ENCODE assay signal across 1 cellular context in genomic region chr22:37681556-37682049, GRCh38.
TF ChIP-seq lines count a peak whose summit lies in the region.

No MANE protein-coding gene starts in this region.

TF ChIP-seq in K562, 482 proteins besides CTCF, POLR2A, EP300 and RAD21 (continues in another document):
- TF ChIP-seq ZNF764 (CRISPR knock-in tag; IDR thresholded peaks at IDR 0.05; ENCODE audit: low read depth): no peak
- TF ChIP-seq ZEB2 (IDR thresholded peaks at IDR 0.05): no peak
- no peak for TF ChIP-seq ZNF512 (tag; IDR thresholded peaks at IDR 0.05)
- TF ChIP-seq TAF9B (IDR thresholded peaks at IDR 0.05; ENCODE audit: partially characterized antibody): no peak
- TF ChIP-seq ZBTB26 (CRISPR knock-in tag; IDR thresholded peaks at IDR 0.05): no peak
- peak in 1 of 2 experiments; percentile 37; a peak in 1 of 4 replicates for TF ChIP-seq RCOR1 (IDR thresholded peaks at IDR 0.05; ENCODE audit: borderline replicate concordance in 1 of 2, low read depth in 2 of 2, low read length in 2 of 2)
- peak; percentile 56 for TF ChIP-seq ZFP36 (IDR thresholded peaks at IDR 0.05; ENCODE audit: low read depth, low read length, partially characterized antibody)
- peak; percentile 16 for TF ChIP-seq RBM25 (IDR thresholded peaks at IDR 0.05; ENCODE audit: low read depth, low read length, severe bottlenecking)
- TF ChIP-seq ZNF75A (CRISPR knock-in tag; IDR thresholded peaks at IDR 0.05): no peak
- no peak for TF ChIP-seq ZFPM2 (CRISPR knock-in tag; IDR thresholded peaks at IDR 0.05)
- TF ChIP-seq TFAP4 (CRISPR knock-in tag; IDR thresholded peaks at IDR 0.05; ENCODE audit: borderline replicate concordance): peak; percentile 63; the same call in 1 of the 2 replicates
- TF ChIP-seq THRA (IDR thresholded peaks at IDR 0.05): peak; percentile 88
- peak; percentile 46; the same call in 1 of the 2 replicates for TF ChIP-seq SP1 (CRISPR knock-in tag; IDR thresholded peaks at IDR 0.05)
- peak; percentile 51; the same call in 1 of the 2 replicates for TF ChIP-seq DEAF1 (CRISPR knock-in tag; IDR thresholded peaks at IDR 0.05)
- TF ChIP-seq MYC (IDR thresholded peaks at IDR 0.05; ENCODE audit: low read depth, low read length): peak; percentile 53; the same call in 1 of the 2 replicates
- no peak for TF ChIP-seq MYC (CRISPR knock-in tag; IDR thresholded peaks at IDR 0.05; ENCODE audit: borderline replicate concordance, low read depth)
- no peak for TF ChIP-seq HES1 (IDR thresholded peaks at IDR 0.05; ENCODE audit: low read depth)
- TF ChIP-seq CGGBP1 (CRISPR knock-in tag; IDR thresholded peaks at IDR 0.05): no peak
- 0 out of 2 replicates have a peak, but pooled peaks have one; percentile 14 for TF ChIP-seq JUN (IDR thresholded peaks at IDR 0.05; ENCODE audit: borderline replicate concordance, low read depth, low read length)
- no peak for TF ChIP-seq JUN (CRISPR knock-in tag; IDR thresholded peaks at IDR 0.05; ENCODE audit: borderline replicate concordance)
- TF ChIP-seq ZKSCAN1 (IDR thresholded peaks at IDR 0.05; ENCODE audit: low read depth, low read length): no peak
- no peak for TF ChIP-seq MYNN (IDR thresholded peaks at IDR 0.05)
- TF ChIP-seq MYNN (CRISPR knock-in tag; IDR thresholded peaks at IDR 0.05): no peak
- TF ChIP-seq BCOR (IDR thresholded peaks at IDR 0.05): peak; percentile 90
- no peak for TF ChIP-seq POLR2AphosphoS5 (IDR thresholded peaks at IDR 0.05; ENCODE audit: control insufficient read depth, insufficient read depth, low read depth, low read length)
- 0 out of 2 replicates have a peak, but pooled peaks have one; percentile 30 for TF ChIP-seq XRCC5 (IDR thresholded peaks at IDR 0.05; ENCODE audit: low read depth, low read length)
- TF ChIP-seq SMC3 (conservative IDR thresholded peaks at IDR 0.05; ENCODE audit: insufficient read depth, low read depth, low read length): peak; percentile 74
- no peak for TF ChIP-seq SRSF1 (IDR thresholded peaks at IDR 0.05; ENCODE audit: low read depth, low read length)
- no peak for TF ChIP-seq ZNF589 (CRISPR knock-in tag; IDR thresholded peaks at IDR 0.05; ENCODE audit: low read depth)
- no peak for TF ChIP-seq NR4A1 (CRISPR knock-in tag; IDR thresholded peaks at IDR 0.05)
- no peak for TF ChIP-seq NR4A1 (tag; IDR thresholded peaks at IDR 0.05)
- peak; percentile 54; the same call in 1 of the 2 replicates for TF ChIP-seq CC2D1A (IDR thresholded peaks at IDR 0.05)
- TF ChIP-seq CAMTA2 (CRISPR knock-in tag; conservative IDR thresholded peaks at IDR 0.05): no peak
- TF ChIP-seq FOXK2 (conservative IDR thresholded peaks at IDR 0.05 in 1 of 2, IDR thresholded peaks at IDR 0.05 in 1 of 2; ENCODE audit: low read depth in 2 of 2): no peak
- TF ChIP-seq CLOCK (CRISPR knock-in tag; IDR thresholded peaks at IDR 0.05; ENCODE audit: borderline replicate concordance): no peak
- no peak for TF ChIP-seq ZBTB12 (CRISPR knock-in tag; IDR thresholded peaks at IDR 0.05)
- 0 out of 2 replicates have a peak, but pooled peaks have one; percentile 47 for TF ChIP-seq SMARCA5 (IDR thresholded peaks at IDR 0.05)
- TF ChIP-seq FOS (IDR thresholded peaks at IDR 0.05; ENCODE audit: extremely low read depth, insufficient read length): no peak
- 0 out of 4 replicates have a peak, but pooled peaks of 1 of the 2 experiments have one; percentile 30 for TF ChIP-seq MNT (conservative IDR thresholded peaks at IDR 0.05)
- peak; percentile 56; the same call in 1 of the 2 replicates for TF ChIP-seq CTBP1 (IDR thresholded peaks at IDR 0.05; ENCODE audit: borderline replicate concordance)
- TF ChIP-seq SMAD2 (IDR thresholded peaks at IDR 0.05; ENCODE audit: low read depth, low read length): no peak
- TF ChIP-seq GABPB1 (CRISPR knock-in tag; IDR thresholded peaks at IDR 0.05): 0 out of 2 replicates have a peak, but pooled peaks have one; percentile 33
- no peak for TF ChIP-seq MCM5 (IDR thresholded peaks at IDR 0.05; ENCODE audit: low read depth)
- no peak for TF ChIP-seq BRD4 (IDR thresholded peaks at IDR 0.05)
- TF ChIP-seq ZBTB33 (CRISPR knock-in tag; IDR thresholded peaks at IDR 0.05): 0 out of 2 replicates have a peak, but pooled peaks have one; percentile 20
- TF ChIP-seq E2F8 (IDR thresholded peaks at IDR 0.05; ENCODE audit: low read depth, partially characterized antibody): no peak
